ENCODE assay signal across 8 cellular contexts in the genomic region with DNA sequence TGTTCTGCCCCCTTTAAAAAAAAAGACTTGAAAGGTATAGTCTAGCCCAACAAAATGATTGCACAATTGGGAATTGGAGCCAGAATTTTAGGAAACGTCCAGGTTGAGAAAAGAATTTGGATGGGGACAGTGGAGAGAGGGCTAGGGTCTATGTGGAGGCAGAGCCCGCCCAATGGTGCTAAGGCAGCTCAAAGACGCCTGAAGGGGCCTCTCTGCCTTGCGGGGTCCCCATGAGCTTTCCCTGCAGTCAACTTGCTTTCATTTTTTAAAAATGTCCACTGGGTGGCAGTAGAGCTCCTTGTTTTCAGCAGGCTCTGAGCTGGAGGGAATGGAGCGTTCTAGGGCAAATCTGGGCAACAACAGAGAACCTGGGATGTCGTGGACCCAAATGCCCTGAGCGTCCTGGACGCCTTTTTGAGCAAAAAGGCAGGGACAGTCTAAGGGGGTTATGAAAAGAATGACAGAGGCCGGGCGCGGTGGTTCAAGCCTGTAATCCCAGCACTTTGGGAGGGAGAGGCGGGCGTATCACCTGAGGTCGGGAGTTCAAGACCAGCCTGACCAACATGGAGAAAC. TPM values are rescaled to one million over a fixed set of nuclear protein-coding genes. Genes with fewer than 3 reads are reported as not detected.
DNase-seq lines count a peak whose midpoint lies in the region; ATAC-seq and TF ChIP-seq lines count a peak whose summit lies in the region.

No MANE protein-coding gene starts in this region.

- peak; percentile 72 for TF ChIP-seq CTCF in SK-N-SH (IDR thresholded peaks at IDR 0.05)

- POLR2A ChIA-PET in CD8-positive, alpha-beta memory T cell (lab: Charles Lee): interaction anchor here (0.7 kb wide), 1 partner anchor 14 kb away, joined by 6 read pairs; no protein-coding TSS in a partner anchor
- POLR2A ChIA-PET in SK-N-SH (lab: Yijun Ruan, JAX): interaction anchor here (0.7 to 1.4 kb wide), 4 partner anchors 43 to 640 kb away, joined by 3 to 5 read pairs (median 3); partner anchors contain the start of gene NCL

- WGBS in SK-N-SH (ENCODE audit: low lambda C conversion rate): 33% methylated on average over 14 of the region's 14 CpGs

- peak overlapping the region in 6 of 7 donors; percentile 5 to 72 (median 46) for H3K4me3 Mint-ChIP-seq in CD8-positive, alpha-beta memory T cell

- no peaks in the 10 kb centered on the region for H3K79me2 ChIP-seq in SK-N-SH (ENCODE audit: insufficient read depth)

- H3K4me2 ChIP-seq in SK-N-SH: peak overlapping the region; percentile 57; the same call in 1 of the 2 replicates

- peaks cover 0 to 23% (median 10%) of the 10 kb centered on the region in 3 donors for H3K36me3 Mint-ChIP-seq in CD8-positive, alpha-beta memory T cell

- no peaks in the 10 kb centered on the region for H3K9me3 ChIP-seq in CD8-positive, alpha-beta memory T cell (ENCODE audit: low read length)
- H3K9me3 ChIP-seq in SK-N-SH: no peaks in the 10 kb centered on the region

- no peaks in the 10 kb centered on the region for H3K4me1 ChIP-seq in CD8-positive, alpha-beta memory T cell (ENCODE audit: insufficient read depth, low read length)
- H3K4me1 ChIP-seq in SK-N-SH (ENCODE audit: control insufficient read depth in 1 of 2, insufficient read depth in 2 of 2, low read depth in 1 of 2, low read length in 1 of 2): no peaks in the 10 kb centered on the region; a peak in 1 of 4 replicates

- no peaks in the 10 kb centered on the region for H4K20me1 ChIP-seq in SK-N-SH (ENCODE audit: insufficient read depth)

- H3K9me3 Mint-ChIP-seq in CD8-positive, alpha-beta memory T cell: no peaks in the 10 kb centered on the region

- no peak overlapping the region for H3K9ac ChIP-seq in SK-N-SH

- peak; percentile 53 for ATAC-seq in GM21515 (IDR thresholded peaks at IDR 0.05; ENCODE audit: unreplicated experiment)
- ATAC-seq in Right ventricle myocardium superior (ENCODE audit: poor library complexity): peak; percentile 70
- no peak for ATAC-seq in GM19397 (IDR thresholded peaks at IDR 0.05; ENCODE audit: unreplicated experiment)

- H3K4me1 Mint-ChIP-seq in CD8-positive, alpha-beta memory T cell: peaks cover 7 to 17% (median 8%) of the 10 kb centered on the region in 3 donors

- H3K36me3 ChIP-seq in CD8-positive, alpha-beta memory T cell (ENCODE audit: insufficient read depth, low read length): no peaks in the 10 kb centered on the region
- H3K36me3 ChIP-seq in SK-N-SH (replicated peaks in 1 of 2; ENCODE audit: control insufficient read depth in 1 of 2, insufficient read depth in 2 of 2, low read length in 1 of 2): peaks cover 0 to 6% of the 10 kb centered on the region in 2 experiments

- CTCF ChIA-PET in CD8-positive, alpha-beta memory T cell (lab: Charles Lee): interaction anchor here (0.6 to 4.3 kb wide), 39 partner anchors 9 to 641 kb away, joined by 3 to 65 read pairs (median 4); partner anchors contain the start of genes GPR55, SP140 and SPATA3
- CTCF ChIA-PET in SK-N-SH (lab: Yijun Ruan, JAX): interaction anchor here (0.6 to 8.5 kb wide), 51 partner anchors 10 to 402 kb away, joined by 3 to 171 read pairs (median 4); partner anchors contain the start of genes PSMD1 and SPATA3

- intact Hi-C loops in Right ventricle myocardium superior (cut with DNase I): loop anchor here (2.0 kb wide), 1 partner anchor 162 kb away; no protein-coding TSS in a partner anchor
- intact Hi-C loops in posterior cingulate gyrus (cut with DNase I): loop anchor here (1.0 to 10.0 kb wide), 3 partner anchors 78 to 230 kb away; partner anchors contain the start of gene PSMD1

- peak overlapping the region; percentile 35 for H3K4me3 ChIP-seq in CD8-positive, alpha-beta memory T cell (ENCODE audit: low read length)
- peak overlapping the region in 1 of 2 experiments; percentile 33; a peak in 2 of 4 replicates for H3K4me3 ChIP-seq in SK-N-SH (ENCODE audit: low read depth in 2 of 2, low read length in 1 of 2)

- no peaks in the 10 kb centered on the region for H3F3A ChIP-seq in SK-N-SH (replicated peaks; ENCODE audit: insufficient read depth)

- TF ChIP-seq EP300 in SK-N-SH (IDR thresholded peaks at IDR 0.05; ENCODE audit: borderline replicate concordance in 1 of 2, low read depth in 1 of 2, low read length in 1 of 2): no peak

- H3K27me3 ChIP-seq in CD8-positive, alpha-beta memory T cell (ENCODE audit: insufficient read depth, low read length, poor library complexity, severe bottlenecking): peaks cover 17% of the 10 kb centered on the region
- H3K27me3 ChIP-seq in SK-N-SH (ENCODE audit: insufficient read depth): no peaks in the 10 kb centered on the region

- no peak overlapping the region for H3K27ac ChIP-seq in CD8-positive, alpha-beta memory T cell (ENCODE audit: low read depth, low read length)
- no peak overlapping the region for H3K27ac ChIP-seq in SK-N-SH (ENCODE audit: low read depth in 2 of 2, low read length in 1 of 2)

- peaks cover 29 to 30% of the 10 kb centered on the region in 2 donors for H3K27me3 Mint-ChIP-seq in CD8-positive, alpha-beta memory T cell

- peak; percentile 94 for TF ChIP-seq RAD21 in SK-N-SH (IDR thresholded peaks at IDR 0.05; ENCODE audit: low read length)

- peak in 4 of 5 donors; percentile 43 to 74 (median 68) for DNase-seq in CD8-positive, alpha-beta memory T cell
- DNase-seq in NCI-H1092 treated with DMSO at 0.1 percent for 48 hours (lab: John Stamatoyannopoulos, UW) (peak; percentile 66), SK-N-SH (peak; percentile 83), Right ventricle myocardium superior (no peak), posterior cingulate gyrus (peak in 7 of 10 donors; percentile 30 to 89 (median 43))
- DNase-seq in activated naive CD8-positive, alpha-beta T cell treated with anti-CD3 and anti-CD28 coated beads, Interleukin-2, amount 50 U/mL, for 16 hours (ENCODE audit: low read depth, low spot score): peak; percentile 23

- peak overlapping the region in 1 of 8 donors; percentile 45 for H3K27ac Mint-ChIP-seq in CD8-positive, alpha-beta memory T cell

- H3K9me2 ChIP-seq in SK-N-SH: no peaks in the 10 kb centered on the region

- peak overlapping the region; percentile 43; the same call in 1 of the 2 replicates for H2AFZ ChIP-seq in SK-N-SH (ENCODE audit: low read depth)

TF ChIP-seq in SK-N-SH, 30 proteins besides CTCF, POLR2A, EP300 and RAD21:
- TF ChIP-seq GABPA (IDR thresholded peaks at IDR 0.05; ENCODE audit: low read depth) (no peak), CHD2 (IDR thresholded peaks at IDR 0.05; ENCODE audit: low read length, partially characterized antibody) (no peak), SMC3 (IDR thresholded peaks at IDR 0.05; ENCODE audit: low read depth, low read length) (peak; percentile 83), NRF1 (IDR thresholded peaks at IDR 0.05; ENCODE audit: low read depth, low read length) (no peak), TCF12 (IDR thresholded peaks at IDR 0.05) (no peak)
- TF ChIP-seq, protein P1, sequence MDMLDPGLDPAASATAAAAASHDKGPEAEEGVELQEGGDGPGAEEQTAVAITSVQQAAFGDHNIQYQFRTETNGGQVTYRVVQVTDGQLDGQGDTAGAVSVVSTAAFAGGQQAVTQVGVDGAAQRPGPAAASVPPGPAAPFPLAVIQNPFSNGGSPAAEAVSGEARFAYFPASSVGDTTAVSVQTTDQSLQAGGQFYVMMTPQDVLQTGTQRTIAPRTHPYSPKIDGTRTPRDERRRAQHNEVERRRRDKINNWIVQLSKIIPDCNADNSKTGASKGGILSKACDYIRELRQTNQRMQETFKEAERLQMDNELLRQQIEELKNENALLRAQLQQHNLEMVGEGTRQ (IDR thresholded peaks at IDR 0.05; ENCODE audit: borderline replicate concordance, low read depth, low read length): no peak

RNA-seq across cellular contexts. Expression of gene ITM2C, which starts 40.2 kb away (rescaled TPM):
- 10 to 100 TPM; 56.1 to 58.6 TPM for total RNA-seq in CD8-positive, alpha-beta memory T cell
- 50.1 TPM for polyA plus RNA-seq in CD8-positive, alpha-beta memory T cell
- polyA plus RNA-seq in SK-N-SH (2012; rRNA removed): 288 and 290 TPM in 2 replicates
- 120 and 202 TPM in 2 replicates for polyA plus RNA-seq in SK-N-SH (2012; cell fraction: cytosol; rRNA removed)
- polyA plus RNA-seq in SK-N-SH (2012; cell fraction: nucleus; rRNA removed): 97.8 and 154 TPM in 2 replicates
- total RNA-seq in Right ventricle myocardium superior: 25.3 TPM
